In genomic region chr19:49497047-49497789, GRCh38 we compare ENCODE assay signal across 8 cellular contexts. TPM values are rescaled to one million over a fixed set of nuclear protein-coding genes. Genes with fewer than 3 reads are reported as not detected.
A peak's percentile ranks its signal among the peaks of the same experiment; 100 is the strongest.
DNase-seq lines count a peak whose midpoint lies in the region; ATAC-seq, FAIRE-seq and TF ChIP-seq lines count a peak whose summit lies in the region.

No MANE protein-coding gene starts in this region.

- no peak overlapping the region for H2BK15ac ChIP-seq in H1 (ENCODE audit: low read length)

- H2BK20ac ChIP-seq in H1 (ENCODE audit: low read length), result no peak overlapping the region

- H4K20me1 ChIP-seq in H1 (replicated peaks in 1 of 2; ENCODE audit: control insufficient read depth in 1 of 2, insufficient read depth in 2 of 2, low read length in 2 of 2), result peaks cover 15 to 18% of the 10 kb centered on the region in 2 experiments

- no peak for TF ChIP-seq RAD21 in H1 (IDR thresholded peaks at IDR 0.05 in 1 of 2, conservative IDR thresholded peaks at IDR 0.05 in 1 of 2; ENCODE audit: low read depth in 2 of 2, low read length in 2 of 2)

- peaks cover 9% of the 10 kb centered on the region; the same call in 1 of the 2 replicates for H3K23me2 ChIP-seq in H1 (ENCODE audit: low read depth, low read length)

- peaks cover 0 to 22% of the 10 kb centered on the region in 2 experiments; a peak in 2 of 4 replicates for H3K79me2 ChIP-seq in H1 (ENCODE audit: control insufficient read depth in 1 of 2, insufficient read depth in 2 of 2, low read length in 2 of 2)

- no peak for FAIRE-seq in H1 (lab: Jason Lieb, UNC)

- no peak overlapping the region for H2AK5ac ChIP-seq in H1 (ENCODE audit: low read depth, low read length)

- no peak overlapping the region for H3K4ac ChIP-seq in H1 (replicated peaks; ENCODE audit: insufficient read length, low read depth, low read length)

- no peak overlapping the region for H2BK120ac ChIP-seq in H1 (replicated peaks; ENCODE audit: low read depth, low read length)

- no peak overlapping the region for H2AFZ ChIP-seq in H1 (ENCODE audit: low read length)

- no peak for ATAC-seq in GM21423 (IDR thresholded peaks at IDR 0.05; ENCODE audit: unreplicated experiment)
- no peak for ATAC-seq in HG02973 (IDR thresholded peaks at IDR 0.05; ENCODE audit: unreplicated experiment)

- no peak overlapping the region for H3K23ac ChIP-seq in H1 (ENCODE audit: insufficient read length)

- H3K4me1 ChIP-seq in H1 (replicated peaks in 1 of 4; ENCODE audit: control insufficient read depth in 3 of 4, insufficient read depth in 4 of 4, low read length in 3 of 4), result peaks cover 0 to 32% (median 23%) of the 10 kb centered on the region in 4 experiments; a peak in 6 of 7 replicates
- H3K4me1 ChIP-seq in mononuclear cell (ENCODE audit: insufficient read depth, low read length), result peaks cover 63% of the 10 kb centered on the region

- CTCF ChIA-PET in H1 (lab: Charles Lee; ENCODE audit: partially characterized antibody), result interaction anchor here (0.9 kb wide), 1 partner anchor 50 kb away, joined by 3 read pairs; no protein-coding TSS in a partner anchor

- peak overlapping the region; percentile 94 to 97 (median 96) for H3K9ac ChIP-seq in H1 (replicated peaks in 1 of 4; ENCODE audit: extremely low read depth in 1 of 4, low read depth in 3 of 4, low read length in 3 of 4)

- H2BK5ac ChIP-seq in H1 (ENCODE audit: low read depth, low read length), result 0 out of 2 replicates have a peak overlapping the region, but pooled peaks have one; percentile 9

- peaks cover 19 to 41% (median 26%) of the 10 kb centered on the region in 4 experiments for H3K36me3 ChIP-seq in H1 (ENCODE audit: control insufficient read depth in 2 of 4, insufficient read depth in 4 of 4, low read length in 3 of 4)

- H3K18ac ChIP-seq in H1 (ENCODE audit: extremely low read depth, low read length), result no peak overlapping the region

- peak overlapping the region; percentile 72 for H3K56ac ChIP-seq in H1 (replicated peaks; ENCODE audit: insufficient read length, low read depth, low read length)

- no peak overlapping the region for H2BK12ac ChIP-seq in H1 (ENCODE audit: low read depth, low read length)

- no peak for TF ChIP-seq CTCF in GM12865 (IDR thresholded peaks at IDR 0.05; ENCODE audit: insufficient read depth, low read depth, low read length, missing control alignments)
- no peak for TF ChIP-seq CTCF in H1 (IDR thresholded peaks at IDR 0.05; ENCODE audit: control extremely low read depth in 1 of 3, insufficient read depth in 1 of 3, low read depth in 1 of 3, low read length in 3 of 3)

- POLR2A ChIA-PET in H1 (lab: Charles Lee; ENCODE audit: partially characterized antibody), result interaction anchor here (1.4 to 10.8 kb wide), 12 partner anchors 14 to 190 kb away, joined by 3 to 138 read pairs (median 6); partner anchors contain the start of genes NOSIP and PRR12

- H4K8ac ChIP-seq in H1 (ENCODE audit: extremely low read depth, insufficient read depth, low read length), result no peak overlapping the region

- H3K14ac ChIP-seq in H1 (ENCODE audit: insufficient read length), result no peak overlapping the region

- H3K27ac ChIP-seq in H1 (ENCODE audit: low read depth, low read length), result peak overlapping the region; percentile 85
- peak overlapping the region; percentile 89 for H3K27ac ChIP-seq in substantia nigra (ENCODE audit: low read depth, low read length, poor library complexity, severe bottlenecking)

- H3K4me3 ChIP-seq in GM12865 (ENCODE audit: low read depth, low read length), result peak overlapping the region; percentile 92
- peak overlapping the region; percentile 91 to 99 (median 98) for H3K4me3 ChIP-seq in H1 (ENCODE audit: extremely low read depth in 1 of 4, insufficient read depth in 2 of 4, low read depth in 3 of 4, low read length in 4 of 4)
- peak overlapping the region; percentile 90 for H3K4me3 ChIP-seq in mononuclear cell (ENCODE audit: low read length)

- DNase-seq in GM12865 (ENCODE audit: low read depth) (peak; percentile 87), NCI-H146 treated with DMSO at 0.1 percent for 48 hours (lab: John Stamatoyannopoulos, UW; ENCODE audit: unreplicated experiment) (peak; percentile 16), H1 (ENCODE audit: low read depth in 1 of 2, low spot score in 2 of 2) (no peak), substantia nigra (lab: John Stamatoyannopoulos, UW) (peak in 19 of 49 donors; percentile 9 to 54 (median 22))
- peak; percentile 77 for DNase-seq in activated CD4-positive, alpha-beta T cell treated with anti-CD3 and anti-CD28 coated beads, Interleukin-2, amount 50 U/mL, for 1 hour

- H4K5ac ChIP-seq in H1 (ENCODE audit: insufficient read length, low read depth, low read length), result no peak overlapping the region

- H3K79me1 ChIP-seq in H1 (ENCODE audit: low read depth, low read length), result peaks cover 11% of the 10 kb centered on the region

- H4K91ac ChIP-seq in H1 (replicated peaks; ENCODE audit: insufficient read length, low read length), result no peak overlapping the region

- H3K9me3 ChIP-seq in H1 (ENCODE audit: insufficient read depth in 2 of 2, low read depth in 1 of 2, low read length in 1 of 2), result no peaks in the 10 kb centered on the region
- no peaks in the 10 kb centered on the region for H3K9me3 ChIP-seq in mononuclear cell (ENCODE audit: low read depth, low read length)

- TF ChIP-seq POLR2A in H1 (IDR thresholded peaks at IDR 0.05; ENCODE audit: control extremely low read depth in 1 of 2, low read depth in 2 of 2, low read length in 2 of 2), result peak in 1 of 2 experiments; percentile 77; a peak in 2 of 3 replicates

- H3K27me3 ChIP-seq in H1 (replicated peaks in 1 of 4; ENCODE audit: control insufficient read depth in 3 of 4, extremely low read depth in 1 of 4, insufficient read depth in 3 of 4, low read length in 3 of 4) (no peaks in the 10 kb centered on the region), mononuclear cell (ENCODE audit: insufficient read depth, low read length) (no peaks in the 10 kb centered on the region)

- WGBS in H1 (ENCODE audit: extremely low coverage in 1 of 2, insufficient coverage in 1 of 2, insufficient read length in 1 of 2, insufficient replicate concordance in 2 of 2, low coverage in 1 of 2, low lambda C conversion rate in 2 of 2, missing lambda C conversion rate in 1 of 2), 2 experiments, result 54% methylated on average over 22 of the region's 22 CpGs; no CpG with 5 or more reads in 1 of the 2 experiments

- TF ChIP-seq EP300 in H1 (IDR thresholded peaks at IDR 0.05; ENCODE audit: borderline replicate concordance in 1 of 2, low read depth in 2 of 2, low read length in 2 of 2), result no peak

- peak overlapping the region; percentile 95 to 97 for H3K4me2 ChIP-seq in H1 (ENCODE audit: insufficient read depth in 1 of 2, low read depth in 2 of 2, low read length in 2 of 2)

RNA-seq across cellular contexts. Expression of gene RPS11, which starts 1.0 kb away (rescaled TPM):
- total RNA-seq in H1 (2021; fragmentation: NEBNext Ultra II Directional; extraction: Animal tissue kit (Norgen Biotek cat#: 25700)), result 2,240 and 2,296 TPM in 2 replicates
- 4,988 and 6,072 TPM in 2 replicates for polyA plus RNA-seq in H1 (2011; rRNA removed)
- 7,346 TPM for polyA plus RNA-seq in H1 (2011; cell fraction: cytosol; rRNA removed)
- polyA plus RNA-seq in H1 (2011; cell fraction: nucleus; rRNA removed), result 2,598 TPM
- 4,049 to 4,786 TPM (median 4,319 TPM) in 4 replicates for polyA plus RNA-seq in H1 (2012, experiment 1 of 2)
- 6,913 TPM for polyA plus RNA-seq in H1 (2012, experiment 2 of 2)
- 3,607 TPM for polyA plus RNA-seq in H1 (2013, experiment 1 of 2)
- polyA plus RNA-seq in H1 (2013, experiment 2 of 2), result 3,607 TPM
- 1,118 and 1,125 TPM in 2 replicates for polyA minus RNA-seq in H1 (2011; rRNA and poly(A)+ RNA removed)
- 628 TPM for polyA minus RNA-seq in H1 (2011; cell fraction: cytosol; rRNA and poly(A)+ RNA removed)
- 876 TPM for polyA minus RNA-seq in H1 (2011; cell fraction: nucleus; rRNA and poly(A)+ RNA removed)
- 8,046 TPM for total RNA-seq in mononuclear cell

RNA-seq across cellular contexts. Expression of gene RPL13A, which starts 9.8 kb away (rescaled TPM):
- 3,305 and 3,520 TPM in 2 replicates for total RNA-seq in H1 (2021; fragmentation: NEBNext Ultra II Directional; extraction: Animal tissue kit (Norgen Biotek cat#: 25700))
- 8,501 and 8,868 TPM in 2 replicates for polyA plus RNA-seq in H1 (2011; rRNA removed)
- 6,473 TPM for polyA plus RNA-seq in H1 (2011; cell fraction: cytosol; rRNA removed)
- 8,490 TPM for polyA plus RNA-seq in H1 (2011; cell fraction: nucleus; rRNA removed)
- polyA plus RNA-seq in H1 (2012, experiment 1 of 2), result 3,636 to 6,700 TPM (median 4,913 TPM) in 4 replicates
- polyA plus RNA-seq in H1 (2012, experiment 2 of 2), result 4,417 TPM
- polyA plus RNA-seq in H1 (2013, experiment 1 of 2), result 5,169 TPM
- polyA plus RNA-seq in H1 (2013, experiment 2 of 2), result 4,987 TPM
- polyA minus RNA-seq in H1 (2011; rRNA and poly(A)+ RNA removed), result 1,061 and 1,192 TPM in 2 replicates
- polyA minus RNA-seq in H1 (2011; cell fraction: cytosol; rRNA and poly(A)+ RNA removed), result 1,493 TPM
- polyA minus RNA-seq in H1 (2011; cell fraction: nucleus; rRNA and poly(A)+ RNA removed), result 3,411 TPM
- total RNA-seq in mononuclear cell, result 4,457 TPM

RNA-seq across cellular contexts. Expression of gene FCGRT, which starts 15.2 kb away (rescaled TPM):
- total RNA-seq in H1 (2021; fragmentation: NEBNext Ultra II Directional; extraction: Animal tissue kit (Norgen Biotek cat#: 25700)), result 43.4 and 46.5 TPM in 2 replicates
- polyA plus RNA-seq in H1 (2011; rRNA removed), result 41.2 and 66.7 TPM in 2 replicates
- 29.0 TPM for polyA plus RNA-seq in H1 (2011; cell fraction: cytosol; rRNA removed)
- polyA plus RNA-seq in H1 (2011; cell fraction: nucleus; rRNA removed), result 104 TPM
- polyA plus RNA-seq in H1 (2012, experiment 1 of 2), result 31.3 to 51.7 TPM (median 47.2 TPM) in 4 replicates
- 38.5 TPM for polyA plus RNA-seq in H1 (2012, experiment 2 of 2)
- 52.8 TPM for polyA plus RNA-seq in H1 (2013, experiment 1 of 2)
- polyA plus RNA-seq in H1 (2013, experiment 2 of 2), result 53.7 TPM
- 12.9 and 13.9 TPM in 2 replicates for polyA minus RNA-seq in H1 (2011; rRNA and poly(A)+ RNA removed)
- 15.7 TPM for polyA minus RNA-seq in H1 (2011; cell fraction: cytosol; rRNA and poly(A)+ RNA removed)
- 12.3 TPM for polyA minus RNA-seq in H1 (2011; cell fraction: nucleus; rRNA and poly(A)+ RNA removed)
- total RNA-seq in mononuclear cell, result 123 TPM

RNA-seq across cellular contexts. Expression of gene FLT3LG, which starts 23.2 kb away (rescaled TPM):
- total RNA-seq in H1 (2021; fragmentation: NEBNext Ultra II Directional; extraction: Animal tissue kit (Norgen Biotek cat#: 25700)), result 1.6 and 2.6 TPM in 2 replicates
- 3.2 and 3.9 TPM in 2 replicates for polyA plus RNA-seq in H1 (2011; rRNA removed)
- 2.1 TPM for polyA plus RNA-seq in H1 (2011; cell fraction: cytosol; rRNA removed)
- 2.8 TPM for polyA plus RNA-seq in H1 (2011; cell fraction: nucleus; rRNA removed)
- 1.8 to 3.5 TPM (median 2.2 TPM) in 4 replicates for polyA plus RNA-seq in H1 (2012, experiment 1 of 2)
- polyA plus RNA-seq in H1 (2012, experiment 2 of 2), result 2.4 TPM
- 2.3 TPM for polyA plus RNA-seq in H1 (2013, experiment 1 of 2)
- polyA plus RNA-seq in H1 (2013, experiment 2 of 2), result 2.1 TPM
- 0.39 TPM in 1 of 2 replicates, not detected in the other for polyA minus RNA-seq in H1 (2011; rRNA and poly(A)+ RNA removed)
- polyA minus RNA-seq in H1 (2011; cell fraction: cytosol; rRNA and poly(A)+ RNA removed), result not detected
- polyA minus RNA-seq in H1 (2011; cell fraction: nucleus; rRNA and poly(A)+ RNA removed), result not detected
- total RNA-seq in mononuclear cell, result 49.6 TPM

RNA-seq across cellular contexts. Expression of gene RCN3, which starts 30.6 kb away (rescaled TPM):
- total RNA-seq in H1 (2021; fragmentation: NEBNext Ultra II Directional; extraction: Animal tissue kit (Norgen Biotek cat#: 25700)), result 18.9 and 19.5 TPM in 2 replicates
- 5.8 and 9.4 TPM in 2 replicates for polyA plus RNA-seq in H1 (2011; rRNA removed)
- polyA plus RNA-seq in H1 (2011; cell fraction: cytosol; rRNA removed), result 4.5 TPM
- polyA plus RNA-seq in H1 (2011; cell fraction: nucleus; rRNA removed), result 12.0 TPM
- 7.5 to 13.8 TPM (median 11.7 TPM) in 4 replicates for polyA plus RNA-seq in H1 (2012, experiment 1 of 2)
- polyA plus RNA-seq in H1 (2012, experiment 2 of 2), result 13.0 TPM
- polyA plus RNA-seq in H1 (2013, experiment 1 of 2), result 24.8 TPM
- 27.4 TPM for polyA plus RNA-seq in H1 (2013, experiment 2 of 2)
- polyA minus RNA-seq in H1 (2011; rRNA and poly(A)+ RNA removed), result 0.69 and 0.83 TPM in 2 replicates
- 1.9 TPM for polyA minus RNA-seq in H1 (2011; cell fraction: cytosol; rRNA and poly(A)+ RNA removed)
- 3.3 TPM for polyA minus RNA-seq in H1 (2011; cell fraction: nucleus; rRNA and poly(A)+ RNA removed)
- 1.6 TPM for total RNA-seq in mononuclear cell

Comparison
In these comparisons a context has a peak if more than half of its experiments do, and no peak if none do; other contexts are left out.
1. DNase-seq: peak in GM12865 (single experiment), NCI-H146 treated with DMSO at 0.1 percent for 48 hours (single experiment) and activated CD4-positive, alpha-beta T cell treated with anti-CD3 and anti-CD28 coated beads, Interleukin-2, amount 50 U/mL, for 1 hour (single experiment); none in H1 (0 of 2).
2. Peak in every context shown above with its lines, with median percentiles within 50 percentile points of each other: H3K4me3 ChIP-seq.